8 cellular contexts compared by ENCODE assay signal in the genomic region with DNA sequence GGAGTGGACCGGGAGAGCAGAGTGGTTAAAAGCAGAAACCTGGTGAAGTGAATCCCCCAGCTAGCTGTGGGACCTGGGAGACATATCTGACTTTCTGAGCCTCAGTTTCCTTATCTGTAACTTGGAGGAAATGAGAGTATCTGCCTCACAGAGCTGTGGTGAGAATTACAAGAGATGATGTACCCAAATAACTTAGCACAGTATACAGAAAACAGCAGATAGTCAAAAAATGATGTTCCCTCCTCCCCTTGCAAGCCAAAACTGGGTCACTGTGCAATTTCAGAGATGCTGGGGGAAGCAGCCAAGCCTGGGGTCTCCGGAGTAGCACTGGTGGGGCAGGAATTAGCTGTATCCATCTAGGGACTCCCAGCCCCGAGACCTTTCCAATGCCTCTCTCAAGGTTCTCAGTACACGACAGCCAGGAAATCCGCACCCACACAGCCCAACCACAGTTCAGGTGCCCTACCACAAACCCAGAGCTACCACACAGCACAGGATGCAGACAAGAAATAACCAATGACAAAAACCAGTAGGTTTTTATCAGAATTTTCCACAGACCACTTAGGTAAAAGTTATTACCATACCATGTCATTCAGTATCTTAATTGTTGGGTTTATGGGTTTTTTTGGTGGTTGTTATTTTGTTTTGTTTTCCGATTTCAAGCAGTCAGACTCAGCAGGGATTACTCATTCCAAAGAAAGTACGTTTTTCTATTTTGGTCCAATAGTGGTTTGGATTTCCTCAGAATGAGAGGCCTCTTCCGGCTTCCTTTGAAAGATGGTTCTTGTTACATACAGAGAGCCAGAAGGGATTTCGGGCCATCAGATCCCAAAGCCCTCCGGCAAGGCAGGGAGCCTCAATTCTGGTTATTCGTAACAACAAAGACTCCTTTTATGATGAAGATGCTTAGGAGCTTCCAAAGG.
DNase-seq lines count a peak whose midpoint lies in the region; ATAC-seq and FAIRE-seq lines count a peak whose summit lies in the region.

No MANE protein-coding gene starts in this region.

- FAIRE-seq in HTR-8/SVneo (lab: Jason Lieb, UNC) = no peak

- ATAC-seq in GM21619 (IDR thresholded peaks at IDR 0.05; ENCODE audit: unreplicated experiment) (peak; percentile 61), GM21737 (IDR thresholded peaks at IDR 0.05; ENCODE audit: unreplicated experiment) (no peak)

- H3K27ac ChIP-seq in angular gyrus (ENCODE audit: low read depth, low read length) = peak overlapping the region; percentile 34

- DNase-seq in T-helper 22 cell (ENCODE audit: low read depth) = peak; percentile 62
- peak; percentile 31 for DNase-seq in stimulated activated CD8-positive, alpha-beta memory T cell treated with anti-CD3 and anti-CD28 coated beads, Interleukin-15, amount 100 ng/mL, for 24 hours (ENCODE audit: low read depth)
- DNase-seq in pons (ENCODE audit: low spot score) = no peak
- no peak for DNase-seq in HuH-7.5 (ENCODE audit: low spot score)
- no peak for DNase-seq in HTR-8/SVneo (ENCODE audit: insufficient read length, low spot score)

Comparison
In these comparisons a context has a peak if more than half of its experiments do, and no peak if none do; other contexts are left out.
1. DNase-seq: peak in T-helper 22 cell (single experiment) and stimulated activated CD8-positive, alpha-beta memory T cell treated with anti-CD3 and anti-CD28 coated beads, Interleukin-15, amount 100 ng/mL, for 24 hours (single experiment); none in pons (single experiment), HuH-7.5 (single experiment) and HTR-8/SVneo (single experiment).